9 cellular contexts compared by ENCODE assay signal in genomic region chr11:65651339-65651588, GRCh38. TPM values are rescaled to one million over a fixed set of nuclear protein-coding genes. Genes with fewer than 3 reads are reported as not detected.
A peak's percentile ranks its signal among the peaks of the same experiment; 100 is the strongest.
DNase-seq lines count a peak whose midpoint lies in the region; ATAC-seq and TF ChIP-seq lines count a peak whose summit lies in the region.
"Had no signal": no experiment of that assay in that cellular context is flagged by ENCODE, and none has a peak within 500 bp of the region (broad histone marks: within the 10 kb centered on the region; RNA-seq: fewer than 3 reads in every experiment).

No MANE protein-coding gene starts in this region.

- H3K27ac ChIP-seq in cardiac muscle cell (peak overlapping the region; percentile 7), upper lobe of right lung (peak overlapping the region; percentile 96)
- peak overlapping the region; percentile 98 for H3K27ac ChIP-seq in naive thymus-derived CD4-positive, alpha-beta T cell (ENCODE audit: low read depth, low read length)

- no peaks in the 10 kb centered on the region for H3K9me3 Mint-ChIP-seq in MCF 10A (ENCODE audit: unreplicated experiment)
- H3K9me3 Mint-ChIP-seq in naive thymus-derived CD4-positive, alpha-beta T cell, result peaks cover 0 to 9% (median 0%) of the 10 kb centered on the region in 11 donors

- DNase-seq in cardiac muscle cell (ENCODE audit: low read depth in 1 of 2, low spot score in 1 of 2), result no peak
- DNase-seq in left cardiac atrium, result no peak
- no peak for DNase-seq in MCF 10A (ENCODE audit: unreplicated experiment)
- DNase-seq in naive thymus-derived CD4-positive, alpha-beta T cell, result no peak
- no peak for DNase-seq in upper lobe of right lung
- DNase-seq in DMS153 treated with DMSO at 0.1 percent for 48 hours (lab: John Stamatoyannopoulos, UW; ENCODE audit: unreplicated experiment), result no peak
- DNase-seq in stimulated activated CD4-positive, alpha-beta T cell treated with anti-CD3 and anti-CD28 coated beads, Interleukin-4, amount 100 ng/mL, for 4 hours, result no peak
- DNase-seq: WERI-Rb-1 had no signal

- H3K36me3 Mint-ChIP-seq in MCF 10A (ENCODE audit: insufficient read depth, unreplicated experiment), result peaks cover 26% of the 10 kb centered on the region
- H3K36me3 Mint-ChIP-seq in naive thymus-derived CD4-positive, alpha-beta T cell, result peaks cover 2 to 28% (median 13%) of the 10 kb centered on the region in 5 donors

- H3K36me3 ChIP-seq in cardiac muscle cell (peaks cover 14% of the 10 kb centered on the region), upper lobe of right lung (peaks cover 69% of the 10 kb centered on the region)
- peaks cover 19 to 72% (median 29%) of the 10 kb centered on the region in 3 experiments for H3K36me3 ChIP-seq in naive thymus-derived CD4-positive, alpha-beta T cell (ENCODE audit: control insufficient read depth in 2 of 3, insufficient read depth in 3 of 3, low read length in 3 of 3)

- intact Hi-C loops in left cardiac atrium (cut with DNase I), result no loop called here
- intact Hi-C loops in MCF 10A (cut with micrococcal nuclease), result loop anchor here (5.0 kb wide), 1 partner anchor 34 kb away; the partner anchor contains the start of gene PCNX3
- intact Hi-C loops in naive thymus-derived CD4-positive, alpha-beta T cell (cut with micrococcal nuclease), result loop anchor here in 1 of 2 donors (5.0 kb wide), 2 partner anchors 181 to 401 kb away; partner anchors contain the start of genes SF3B2 and SNX32
- intact Hi-C loops in upper lobe of right lung (cut with DNase I), result no loop called here

- H3K4me3 ChIP-seq in cardiac muscle cell, result no peak overlapping the region
- no peak overlapping the region for H3K4me3 ChIP-seq in naive thymus-derived CD4-positive, alpha-beta T cell (ENCODE audit: low read length)
- no peak overlapping the region for H3K4me3 ChIP-seq in upper lobe of right lung

- peak overlapping the region; percentile 95 for H3K27ac Mint-ChIP-seq in MCF 10A (ENCODE audit: low read depth, unreplicated experiment)
- H3K27ac Mint-ChIP-seq in naive thymus-derived CD4-positive, alpha-beta T cell, result peak overlapping the region; percentile 23 to 98 (median 97)

- peak overlapping the region; percentile 78 for H3K4me3 Mint-ChIP-seq in MCF 10A (ENCODE audit: unreplicated experiment)
- peak overlapping the region; percentile 70 to 94 (median 82) for H3K4me3 Mint-ChIP-seq in naive thymus-derived CD4-positive, alpha-beta T cell

- H3K9me3 ChIP-seq in cardiac muscle cell (ENCODE audit: low read depth), result no peaks in the 10 kb centered on the region
- H3K9me3 ChIP-seq in naive thymus-derived CD4-positive, alpha-beta T cell (ENCODE audit: control insufficient read depth in 2 of 3, low read length in 3 of 3), result no peaks in the 10 kb centered on the region
- H3K9me3 ChIP-seq in upper lobe of right lung, result no peaks in the 10 kb centered on the region

- POLR2A ChIA-PET in MCF 10A (lab: Yijun Ruan, JAX), result interaction anchor here (1.6 to 5.6 kb wide), 5 partner anchors 11 to 69 kb away, joined by 7 to 71 read pairs (median 13); partner anchors contain the start of genes MAP3K11, PCNX3, RELA and RNASEH2C
- POLR2A ChIA-PET in naive thymus-derived CD4-positive, alpha-beta T cell (lab: Charles Lee), result interaction anchor here (0.6 to 11.6 kb wide), 8 partner anchors 11 to 1418 kb away, joined by 3 to 227 read pairs (median 16); partner anchors contain the start of genes MAP3K11, PCNX3, RELA and SIPA1

- no peaks in the 10 kb centered on the region for H3K27me3 ChIP-seq in cardiac muscle cell
- H3K27me3 ChIP-seq in naive thymus-derived CD4-positive, alpha-beta T cell (ENCODE audit: control insufficient read depth in 2 of 2, insufficient read depth in 2 of 2, low read length in 2 of 2), result no peaks in the 10 kb centered on the region
- no peaks in the 10 kb centered on the region for H3K27me3 ChIP-seq in upper lobe of right lung

- no peaks in the 10 kb centered on the region for H3K27me3 Mint-ChIP-seq in MCF 10A (ENCODE audit: insufficient read depth, unreplicated experiment)
- H3K27me3 Mint-ChIP-seq in naive thymus-derived CD4-positive, alpha-beta T cell, result no peaks in the 10 kb centered on the region

- no TSS peak for BruUV-seq in MCF 10A (replicated peaks; lab: Mats Ljungman, UMichigan)

- TF ChIP-seq CTCF in cardiac muscle cell (IDR thresholded peaks at IDR 0.05; ENCODE audit: low read depth, low read length) (no peak), MCF 10A (IDR thresholded peaks at IDR 0.05; ENCODE audit: unreplicated experiment) (no peak), upper lobe of right lung (IDR thresholded peaks at IDR 0.05) (no peak)

- peaks cover 10% of the 10 kb centered on the region for H3K4me1 ChIP-seq in cardiac muscle cell (ENCODE audit: low read depth)
- peaks cover 25% of the 10 kb centered on the region in 2 donors for H3K4me1 ChIP-seq in naive thymus-derived CD4-positive, alpha-beta T cell (ENCODE audit: control insufficient read depth in 2 of 2, insufficient read depth in 2 of 2, low read length in 2 of 2)
- H3K4me1 ChIP-seq in upper lobe of right lung, result peaks cover 40% of the 10 kb centered on the region

- H3K4me1 Mint-ChIP-seq in MCF 10A (ENCODE audit: insufficient read depth, unreplicated experiment), result peaks cover 25% of the 10 kb centered on the region
- H3K4me1 Mint-ChIP-seq in naive thymus-derived CD4-positive, alpha-beta T cell, result peaks cover 34 to 51% (median 40%) of the 10 kb centered on the region in 7 donors

- CTCF ChIA-PET in MCF 10A (lab: Yijun Ruan, JAX), result interaction anchor here (1.0 kb wide), 1 partner anchor 27 kb away, joined by 3 read pairs; no protein-coding TSS in a partner anchor
- CTCF ChIA-PET in naive thymus-derived CD4-positive, alpha-beta T cell (lab: Charles Lee), result interaction anchor here (0.7 to 1.3 kb wide), 2 partner anchors 284 to 394 kb away, joined by 3 read pairs; no protein-coding TSS in a partner anchor

- no peak for ATAC-seq in left cardiac atrium
- ATAC-seq in naive thymus-derived CD4-positive, alpha-beta T cell, result no peak
- ATAC-seq in upper lobe of right lung, result no peak
- no peak for ATAC-seq in GM21381 (IDR thresholded peaks at IDR 0.05; ENCODE audit: unreplicated experiment)

RNA-seq across cellular contexts. Expression of gene RELA, which starts 11.5 kb away (rescaled TPM):
- total RNA-seq in cardiac muscle cell (39.8 and 51.9 TPM in 2 replicates), left cardiac atrium (10 to 100 TPM; 36.1 to 56.2 TPM), MCF 10A (2022) (82.1 and 83.0 TPM in 2 replicates), upper lobe of right lung (68.2 TPM)
- 46.2 and 46.5 TPM in 2 replicates for polyA plus RNA-seq in cardiac muscle cell
- 100 to 1,000 TPM; 106 to 303 (median 165) TPM for total RNA-seq in naive thymus-derived CD4-positive, alpha-beta T cell
- 10 to 100 TPM; 54.6 to 73.0 TPM for polyA plus RNA-seq in naive thymus-derived CD4-positive, alpha-beta T cell

RNA-seq across cellular contexts. Expression of gene SIPA1, which starts 13.4 kb away (rescaled TPM):
- 17.3 and 25.9 TPM in 2 replicates for total RNA-seq in cardiac muscle cell
- 21.6 and 33.7 TPM in 2 replicates for polyA plus RNA-seq in cardiac muscle cell
- total RNA-seq in left cardiac atrium, result 10 to 100 TPM; 31.7 to 33.0 TPM
- total RNA-seq in MCF 10A (2022), result 4.9 TPM in 2 replicates
- 100 to 1,000 TPM; 145 to 249 (median 198) TPM for total RNA-seq in naive thymus-derived CD4-positive, alpha-beta T cell
- 100 to 1,000 TPM in 1 of 2 donors, 10 to 100 TPM in 1; 90.3 to 184 TPM for polyA plus RNA-seq in naive thymus-derived CD4-positive, alpha-beta T cell
- 86.5 TPM for total RNA-seq in upper lobe of right lung

RNA-seq across cellular contexts. Expression of gene PCNX3, which starts 35.7 kb away (rescaled TPM):
- total RNA-seq in cardiac muscle cell (40.9 and 42.7 TPM in 2 replicates), left cardiac atrium (10 to 100 TPM; 15.1 to 16.7 TPM), MCF 10A (2022) (40.9 and 45.8 TPM in 2 replicates), upper lobe of right lung (34.0 TPM)
- polyA plus RNA-seq in cardiac muscle cell, result 18.9 and 22.0 TPM in 2 replicates
- 10 to 100 TPM; 50.4 to 64.9 (median 56.6) TPM for total RNA-seq in naive thymus-derived CD4-positive, alpha-beta T cell
- 1 to 10 TPM; 2.2 to 7.9 TPM for polyA plus RNA-seq in naive thymus-derived CD4-positive, alpha-beta T cell

RNA-seq across cellular contexts. Expression of gene MAP3K11, which starts 37.2 kb away (rescaled TPM):
- total RNA-seq in cardiac muscle cell (44.8 and 63.1 TPM in 2 replicates), left cardiac atrium (10 to 100 TPM; 42.8 to 44.7 TPM), MCF 10A (2022) (35.2 and 39.7 TPM in 2 replicates), upper lobe of right lung (106 TPM)
- polyA plus RNA-seq in cardiac muscle cell, result 25.9 and 31.2 TPM in 2 replicates
- total RNA-seq in naive thymus-derived CD4-positive, alpha-beta T cell, result 10 to 100 TPM; 63.3 to 91.1 (median 88.2) TPM
- 10 to 100 TPM; 12.1 to 21.6 TPM for polyA plus RNA-seq in naive thymus-derived CD4-positive, alpha-beta T cell

RNA-seq across cellular contexts. Expression of gene KCNK7, which starts 55.7 kb away (rescaled TPM):
- 0.25 TPM in 1 of 2 replicates, not detected in the other for total RNA-seq in cardiac muscle cell
- polyA plus RNA-seq in cardiac muscle cell, result not detected in 2 replicates
- total RNA-seq in left cardiac atrium, result under 1 TPM; 0.31 to 0.53 TPM
- total RNA-seq in MCF 10A (2022), result 0.25 TPM in 1 of 2 replicates, not detected in the other
- total RNA-seq in naive thymus-derived CD4-positive, alpha-beta T cell, result 1 to 10 TPM; 2.1 to 9.2 (median 4.8) TPM
- under 1 TPM in 1 of 2 donors, not detected in 1; 0.25 TPM for polyA plus RNA-seq in naive thymus-derived CD4-positive, alpha-beta T cell
- 1.3 TPM for total RNA-seq in upper lobe of right lung

Comparison
In these comparisons a context has a peak if more than half of its experiments do, and no peak if none do; other contexts are left out.
1. H3K27ac ChIP-seq: peak in every context shown above with its lines; median percentile 98 in naive thymus-derived CD4-positive, alpha-beta T cell; 96 in upper lobe of right lung; 7 in cardiac muscle cell.